In the genomic region with DNA sequence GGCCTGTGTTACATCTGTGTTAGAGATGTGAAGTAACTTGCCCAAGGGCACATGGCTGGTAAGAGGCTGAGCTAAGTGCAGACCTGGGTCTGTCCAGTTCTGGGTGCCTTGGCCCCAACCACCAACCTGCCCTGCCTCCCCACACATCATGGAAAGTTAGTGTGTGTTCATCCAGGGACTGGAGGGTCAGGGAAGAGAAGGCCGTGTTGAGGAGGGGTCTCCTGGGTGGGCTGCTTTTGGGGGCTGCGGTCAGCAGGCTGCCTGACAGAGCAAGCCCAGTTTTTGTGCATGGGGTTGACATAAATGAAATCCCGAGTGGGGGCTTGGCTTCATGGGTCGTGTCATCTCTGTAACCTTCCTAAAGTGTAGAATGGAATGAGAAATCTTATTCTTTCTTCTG, we compare ENCODE assay signal across 2 cellular contexts.
TF ChIP-seq lines count a peak whose summit lies in the region.

No MANE protein-coding gene starts in this region.

TF ChIP-seq in HEK293T, 16 proteins besides CTCF, POLR2A, EP300 and RAD21:
- TF ChIP-seq ARNT (IDR thresholded peaks at IDR 0.05) (no peak), ZNF384 (IDR thresholded peaks at IDR 0.05) (no peak), PKNOX1 (IDR thresholded peaks at IDR 0.05) (no peak)

TF ChIP-seq in HepG2, 621 proteins besides CTCF, POLR2A, EP300 and RAD21 (continued from another document):
- TF ChIP-seq ZNF343 (CRISPR knock-in tag; IDR thresholded peaks at IDR 0.05), result no peak
- TF ChIP-seq, protein P1, sequence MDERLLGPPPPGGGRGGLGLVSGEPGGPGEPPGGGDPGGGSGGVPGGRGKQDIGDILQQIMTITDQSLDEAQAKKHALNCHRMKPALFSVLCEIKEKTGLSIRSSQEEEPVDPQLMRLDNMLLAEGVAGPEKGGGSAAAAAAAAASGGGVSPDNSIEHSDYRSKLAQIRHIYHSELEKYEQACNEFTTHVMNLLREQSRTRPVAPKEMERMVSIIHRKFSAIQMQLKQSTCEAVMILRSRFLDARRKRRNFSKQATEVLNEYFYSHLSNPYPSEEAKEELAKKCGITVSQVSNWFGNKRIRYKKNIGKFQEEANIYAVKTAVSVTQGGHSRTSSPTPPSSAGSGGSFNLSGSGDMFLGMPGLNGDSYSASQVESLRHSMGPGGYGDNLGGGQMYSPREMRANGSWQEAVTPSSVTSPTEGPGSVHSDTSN (CRISPR knock-in tag; IDR thresholded peaks at IDR 0.05), result no peak
- no peak for TF ChIP-seq ZNF333 (CRISPR knock-in tag; IDR thresholded peaks at IDR 0.05; ENCODE audit: borderline replicate concordance)
